ENCODE assay signal across 13 cellular contexts in genomic region chr3:169607909-169608308, GRCh38. TPM values are rescaled to one million over a fixed set of nuclear protein-coding genes. Genes with fewer than 3 reads are reported as not detected.
"Had no signal": no experiment of that assay in that cellular context is flagged by ENCODE, and none has a peak within 500 bp of the region (broad histone marks: within the 10 kb centered on the region; RNA-seq: fewer than 3 reads in every experiment).

No MANE protein-coding gene starts in this region.

- H3K4me1 Mint-ChIP-seq: activated CD4-positive, alpha-beta memory T cell treated with anti-CD3 and anti-CD28 coated beads, Interleukin-2, amount 10 ng/mL, durations not matched to agents 7 days and 5 days had no signal

- ATAC-seq: activated naive CD4-positive, alpha-beta T cell treated with anti-CD3 and anti-CD28 coated beads, Interleukin-2, amount 50 U/mL, for 72 hours; left lung had no signal

- H3K36me3 Mint-ChIP-seq: activated naive CD4-positive, alpha-beta T cell treated with anti-CD3 and anti-CD28 coated beads, Interleukin-2, amount 50 U/mL, for 72 hours had no signal

- DNase-seq: activated CD4-positive, alpha-beta memory T cell treated with anti-CD3 and anti-CD28 coated beads, Interleukin-2, amount 10 ng/mL, durations not matched to agents 7 days and 5 days; activated CD4-positive, alpha-beta T cell treated with anti-CD3 and anti-CD28 coated beads for 4 hours; activated effector memory CD4-positive, alpha-beta T cell treated with anti-CD3 and anti-CD28 coated beads, Interleukin-2, amount 50 U/mL, for 16 hours; activated T-cell treated with anti-CD3 and anti-CD28 coated beads, Interleukin-2, amount 50 U/mL, for 48 hours; caudate nucleus; effector CD4-positive, alpha-beta T cell; left lung; mammary epithelial cell; ovary; stimulated activated naive CD4-positive, alpha-beta T cell treated with Interleukin-2 at 50 U/mL for 16 hours; substantia nigra had no signal

- H3K9me3 Mint-ChIP-seq: activated CD4-positive, alpha-beta memory T cell treated with anti-CD3 and anti-CD28 coated beads, Interleukin-2, amount 10 ng/mL, durations not matched to agents 7 days and 5 days; activated naive CD4-positive, alpha-beta T cell treated with anti-CD3 and anti-CD28 coated beads, Interleukin-2, amount 50 U/mL, for 72 hours; neural progenitor cell had no signal

- H3K4me3 Mint-ChIP-seq: activated CD4-positive, alpha-beta memory T cell treated with anti-CD3 and anti-CD28 coated beads, Interleukin-2, amount 10 ng/mL, durations not matched to agents 7 days and 5 days; neural progenitor cell had no signal

- H3K27ac Mint-ChIP-seq: activated CD4-positive, alpha-beta memory T cell treated with anti-CD3 and anti-CD28 coated beads, Interleukin-2, amount 10 ng/mL, durations not matched to agents 7 days and 5 days; activated naive CD4-positive, alpha-beta T cell treated with anti-CD3 and anti-CD28 coated beads, Interleukin-2, amount 50 U/mL, for 72 hours; neural progenitor cell had no signal

RNA-seq across cellular contexts. Expression of gene MECOM, which starts 55.6 kb away (rescaled TPM):
- total RNA-seq: activated CD4-positive, alpha-beta memory T cell treated with anti-CD3 and anti-CD28 coated beads, Interleukin-2, amount 10 ng/mL, durations not matched to agents 7 days and 5 days; activated naive CD4-positive, alpha-beta T cell treated with anti-CD3 and anti-CD28 coated beads, Interleukin-2, amount 50 U/mL, for 72 hours had no signal
